Comparison of ENCODE assay signal across 12 cellular contexts in genomic region chr16:14186954-14187306, GRCh38.
DNase-seq lines count a peak whose midpoint lies in the region; ATAC-seq and TF ChIP-seq lines count a peak whose summit lies in the region.
"Had no signal": no experiment of that assay in that cellular context is flagged by ENCODE, and none has a peak within 500 bp of the region (broad histone marks: within the 10 kb centered on the region; RNA-seq: fewer than 3 reads in every experiment).

No MANE protein-coding gene starts in this region.

- H3K9me3 ChIP-seq in breast epithelium (no peaks in the 10 kb centered on the region), neuron (ENCODE audit: low read length) (no peaks in the 10 kb centered on the region), aorta (ENCODE audit: control insufficient read depth, low read length) (no peaks in the 10 kb centered on the region), mucosa of descending colon (no peaks in the 10 kb centered on the region)

- no peak for TF ChIP-seq POLR2A in breast epithelium (IDR thresholded peaks at IDR 0.05)

- H3K4me3 ChIP-seq in breast epithelium (peak overlapping the region; percentile 41 to 63 (median 44)), fibroblast of the aortic adventitia (ENCODE audit: low read depth, low read length) (peak overlapping the region; percentile 23), neuron (ENCODE audit: low read length) (peak overlapping the region; percentile 61), aorta (ENCODE audit: low read length in 2 of 2) (peak overlapping the region; percentile 21 to 66), mucosa of descending colon (no peak overlapping the region)
- H3K4me3 ChIP-seq: K562 had no signal

- no peaks in the 10 kb centered on the region for H3K4me1 ChIP-seq in breast epithelium
- H3K4me1 ChIP-seq in neuron (ENCODE audit: insufficient read depth, low read length), result peaks cover 24% of the 10 kb centered on the region
- peaks cover 2 to 4% of the 10 kb centered on the region in 2 donors for H3K4me1 ChIP-seq in aorta (ENCODE audit: control insufficient read depth in 1 of 2, insufficient read depth in 2 of 2, low read length in 2 of 2)
- H3K4me1 ChIP-seq in mucosa of descending colon (ENCODE audit: low read depth), result no peaks in the 10 kb centered on the region

- TF ChIP-seq CTCF in breast epithelium (IDR thresholded peaks at IDR 0.05), result no peak
- TF ChIP-seq CTCF in MCF 10A (IDR thresholded peaks at IDR 0.05; ENCODE audit: unreplicated experiment), result no peak
- TF ChIP-seq CTCF in fibroblast of the aortic adventitia (IDR thresholded peaks at IDR 0.05; ENCODE audit: insufficient read depth, low read length), result no peak
- TF ChIP-seq CTCF in mucosa of descending colon (IDR thresholded peaks at IDR 0.05), result no peak

- 5 to 6% methylated on average over 1 of the region's 1 CpG for whole genome bisulfite sequencing in aorta, 2 donors

- H3K9me3 Mint-ChIP-seq in MCF 10A (ENCODE audit: unreplicated experiment), result no peaks in the 10 kb centered on the region

- H3K36me3 Mint-ChIP-seq in MCF 10A (ENCODE audit: insufficient read depth, unreplicated experiment), result no peaks in the 10 kb centered on the region

- peaks cover 8% of the 10 kb centered on the region for H3K4me1 Mint-ChIP-seq in MCF 10A (ENCODE audit: insufficient read depth, unreplicated experiment)

- no peak for DNase-seq in breast epithelium (ENCODE audit: low spot score in 2 of 2)
- no peak for DNase-seq in MCF 10A (ENCODE audit: unreplicated experiment)
- DNase-seq in fibroblast of the aortic adventitia (ENCODE audit: low read depth), result peak; percentile 26
- DNase-seq in aorta, result no peak
- DNase-seq in mucosa of descending colon, result no peak
- DNase-seq: RPMI8226; stimulated activated naive CD8-positive, alpha-beta T cell treated with anti-CD3 and anti-CD28 coated beads, Interleukin-15, Interleukin-2, amounts not matched to agents 100 U/mL and 50 U/mL, for 24 hours had no signal

- H3K27ac ChIP-seq in breast epithelium (peak overlapping the region; percentile 57 to 78), aorta (ENCODE audit: low read depth in 1 of 2, low read length in 2 of 2) (peak overlapping the region; percentile 13 to 32)
- H3K27ac ChIP-seq: epithelial cell of prostate had no signal

- POLR2A ChIA-PET in MCF 10A (lab: Yijun Ruan, JAX), result interaction anchor here (0.6 kb wide), 1 partner anchor 171 kb away, joined by 5 read pairs; no protein-coding TSS in a partner anchor

- H3K27me3 Mint-ChIP-seq in MCF 10A (ENCODE audit: insufficient read depth, unreplicated experiment), result no peaks in the 10 kb centered on the region

- H3K36me3 ChIP-seq in breast epithelium, result no peaks in the 10 kb centered on the region
- no peaks in the 10 kb centered on the region for H3K36me3 ChIP-seq in neuron (ENCODE audit: insufficient read depth, low read length)
- H3K36me3 ChIP-seq in aorta (ENCODE audit: control insufficient read depth in 1 of 2, insufficient read depth in 2 of 2, low read length in 1 of 2), result no peaks in the 10 kb centered on the region
- H3K36me3 ChIP-seq in mucosa of descending colon (ENCODE audit: low read depth), result no peaks in the 10 kb centered on the region

- intact Hi-C loops in breast epithelium (cut with DNase I; ENCODE audit: low total_unique reads) (no loop called here), MCF 10A (cut with micrococcal nuclease) (no loop called here), aorta (cut with DNase I) (loop anchor here (5.0 to 10.0 kb wide), 3 partner anchors 110 to 265 kb away; partner anchors contain the start of genes ERCC4 (in 1 of the 2) and MRTFB (in 1 of the 2)), mucosa of descending colon (cut with DNase I, micrococcal nuclease) (no loop called here)

- H2AFZ ChIP-seq in neuron (ENCODE audit: low read depth, low read length), result peak overlapping the region; percentile 54

- no peak overlapping the region for H3K27ac Mint-ChIP-seq in MCF 10A (ENCODE audit: low read depth, unreplicated experiment)

- ATAC-seq in aorta (ENCODE audit: low FRiP score) (peak; percentile 27), GM21717 (IDR thresholded peaks at IDR 0.05; ENCODE audit: unreplicated experiment) (no peak), mucosa of descending colon (no peak), GM21619 (IDR thresholded peaks at IDR 0.05; ENCODE audit: unreplicated experiment) (no peak)

- H3K27me3 ChIP-seq in breast epithelium, result no peaks in the 10 kb centered on the region
- no peaks in the 10 kb centered on the region for H3K27me3 ChIP-seq in neuron (ENCODE audit: insufficient read depth, low read length)
- no peaks in the 10 kb centered on the region for H3K27me3 ChIP-seq in aorta (ENCODE audit: control insufficient read depth in 1 of 2, insufficient read depth in 2 of 2, low read length in 1 of 2)

- BruUV-seq in MCF 10A (replicated peaks; lab: Mats Ljungman, UMichigan), result no TSS peak

- no peak overlapping the region for H3K4me3 Mint-ChIP-seq in MCF 10A (ENCODE audit: unreplicated experiment)

- CTCF ChIA-PET in MCF 10A (lab: Yijun Ruan, JAX), result interaction anchor here (0.6 to 3.0 kb wide), 4 partner anchors 13 to 264 kb away, joined by 3 to 15 read pairs (median 6); no protein-coding TSS in a partner anchor

Comparison
In these comparisons a context has a peak if more than half of its experiments do, and no peak if none do; other contexts are left out.
1. intact Hi-C loops: an anchor here in aorta (5.0 to 10.0 kb wide); none called in breast epithelium, MCF 10A and mucosa of descending colon.